Comparison of ENCODE assay signal across 8 cellular contexts in the genomic region with DNA sequence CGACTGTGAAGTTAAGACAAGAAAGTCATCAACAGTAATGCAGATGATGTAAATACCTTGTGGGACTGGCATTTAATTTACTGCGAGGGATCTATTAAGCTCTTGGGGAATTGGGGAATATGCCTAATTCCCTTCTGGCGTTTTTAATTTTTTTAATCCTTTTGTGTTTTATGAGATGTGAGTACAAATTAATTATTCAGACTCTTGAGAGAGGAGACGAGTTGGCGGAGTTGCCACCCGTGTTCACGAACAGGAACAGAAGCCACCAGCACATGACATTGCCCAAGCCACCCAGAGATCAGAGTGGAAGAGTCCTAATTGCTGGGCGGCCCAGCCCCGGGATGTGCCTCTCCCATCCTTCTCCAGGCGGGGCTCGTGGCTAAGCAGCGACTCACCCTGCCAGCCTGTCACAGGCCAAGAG. TPM values are rescaled to one million over a fixed set of nuclear protein-coding genes. Genes with fewer than 3 reads are reported as not detected.
DNase-seq lines count a peak whose midpoint lies in the region; ATAC-seq and TF ChIP-seq lines count a peak whose summit lies in the region.

No MANE protein-coding gene starts in this region.

- H3K36me3 ChIP-seq in ES-I3 (ENCODE audit: insufficient read depth, low read length) (no peaks in the 10 kb centered on the region), endocrine pancreas (ENCODE audit: control insufficient read depth, insufficient read depth, low read length) (no peaks in the 10 kb centered on the region), neutrophil (no peaks in the 10 kb centered on the region)

- peak overlapping the region; percentile 50 for H3K4me3 ChIP-seq in endocrine pancreas (ENCODE audit: control insufficient read depth, insufficient read depth, low read length)
- H3K4me3 ChIP-seq in neutrophil (ENCODE audit: low read depth in 1 of 2, low read length in 1 of 2): peak overlapping the region; percentile 47 to 67

- DNase-seq in NCI-H524 treated with DMSO at 0.1 percent for 48 hours (lab: John Stamatoyannopoulos, UW): peak; percentile 63
- DNase-seq in foreskin keratinocyte: no peak
- no peak for DNase-seq in foreskin melanocyte
- no peak for DNase-seq in COR-L47 (lab: John Stamatoyannopoulos, UW)
- DNase-seq in NCI-H510A treated with DMSO at 0.1 percent for 48 hours (lab: John Stamatoyannopoulos, UW): no peak

- H3K4me1 ChIP-seq in ES-I3 (ENCODE audit: insufficient read depth, low read length) (no peaks in the 10 kb centered on the region), endocrine pancreas (ENCODE audit: control insufficient read depth, insufficient read depth, low read length) (no peaks in the 10 kb centered on the region), neutrophil (ENCODE audit: control insufficient read depth in 1 of 2, insufficient read depth in 1 of 2, low read depth in 1 of 2, low read length in 1 of 2) (peaks cover 16 to 19% of the 10 kb centered on the region in 2 experiments), foreskin keratinocyte (peaks cover 4% of the 10 kb centered on the region)

- H3K27me3 ChIP-seq in endocrine pancreas (ENCODE audit: control insufficient read depth, insufficient read depth, low read length) (peaks cover 2% of the 10 kb centered on the region), neutrophil (peaks cover 88% of the 10 kb centered on the region), foreskin keratinocyte (no peaks in the 10 kb centered on the region)

- H3K9ac ChIP-seq in ES-I3 (ENCODE audit: low read depth, low read length): peak overlapping the region; percentile 19; the same call in 1 of the 2 replicates
- H3K9ac ChIP-seq in endocrine pancreas (ENCODE audit: control insufficient read depth, insufficient read depth, low read length): peak overlapping the region; percentile 8

- TF ChIP-seq CTCF in neutrophil (IDR thresholded peaks at IDR 0.05) (no peak), foreskin keratinocyte (conservative IDR thresholded peaks at IDR 0.05) (no peak)

- no peak for ATAC-seq in foreskin keratinocyte

- H3K27ac ChIP-seq in neutrophil (no peak overlapping the region), foreskin keratinocyte (no peak overlapping the region)

- no peaks in the 10 kb centered on the region for H3K9me3 ChIP-seq in ES-I3 (ENCODE audit: control insufficient read depth, insufficient read depth, low read length)
- no peaks in the 10 kb centered on the region for H3K9me3 ChIP-seq in endocrine pancreas (ENCODE audit: control insufficient read depth, low read length)
- no peaks in the 10 kb centered on the region for H3K9me3 ChIP-seq in neutrophil

RNA-seq across cellular contexts. Expression of a gene that starts 0.5 kb away (rescaled TPM):
- total RNA-seq in foreskin keratinocyte: 109 and 116 TPM in 2 replicates
- polyA plus RNA-seq in foreskin keratinocyte: 19.2 and 21.0 TPM in 2 replicates

RNA-seq across cellular contexts. Expression of a gene that starts 34.4 kb away (rescaled TPM):
- 37.1 and 41.1 TPM in 2 replicates for total RNA-seq in foreskin keratinocyte
- polyA plus RNA-seq in foreskin keratinocyte: 28.6 and 32.8 TPM in 2 replicates
